In genomic region chr20:37178839-37179670, GRCh38 we compare ENCODE assay signal across 8 cellular contexts. TPM values are rescaled to one million over a fixed set of nuclear protein-coding genes. Genes with fewer than 3 reads are reported as not detected.
DNase-seq lines count a peak whose midpoint lies in the region; ATAC-seq, FAIRE-seq and TF ChIP-seq lines count a peak whose summit lies in the region.

Gene MROH8 (minus strand): TSS chr20:37179548.
Gene RPN2 (plus strand): TSS chr20:37179330. CDS start chr20:37179357, 27 bp downstream.

- peak; percentile 94 for FAIRE-seq in endothelial cell of umbilical vein (lab: Jason Lieb, UNC)

- H3K4me3 ChIP-seq in OCI-LY1 (ENCODE audit: low read depth, low read length, poor library complexity, severe bottlenecking) (peak within 1 kb of the TSS; percentile 89), endothelial cell of umbilical vein (replicated peaks in 1 of 3; ENCODE audit: insufficient read depth in 1 of 3, low read depth in 1 of 3, low read length in 3 of 3) (peak within 1 kb of the TSS; percentile 92 to 97 (median 96))

- H3K27ac ChIP-seq in OCI-LY1 (ENCODE audit: low read depth, low read length, poor library complexity, severe bottlenecking) = peak within 1 kb of the TSS; percentile 60
- H3K27ac ChIP-seq in endothelial cell of umbilical vein (ENCODE audit: insufficient read depth, low read depth, low read length) = peak within 1 kb of the TSS; percentile 94

- CTCF ChIA-PET in endothelial cell of umbilical vein (lab: Charles Lee) = interaction anchor here (0.7 to 1.7 kb wide), 9 partner anchors 10 to 356 kb away, joined by 3 to 18 read pairs (median 4); partner anchors contain the start of gene RBL1

- no peaks in the 10 kb centered on the region for H3K9me1 ChIP-seq in endothelial cell of umbilical vein (replicated peaks; ENCODE audit: control insufficient read depth, extremely low read depth, insufficient read depth, low read length)

- intact Hi-C loops in endothelial cell of umbilical vein (cut with micrococcal nuclease) = loop anchor here (2.0 to 10.0 kb wide), 2 partner anchors 84 to 228 kb away; partner anchors contain the start of genes RBL1 and SAMHD1

- no TSS peak for BruUV-seq in endothelial cell of umbilical vein (replicated peaks; lab: Mats Ljungman, UMichigan)

- peak; percentile 98 for DNase-seq in DMS 273 (lab: John Stamatoyannopoulos, UW; ENCODE audit: unreplicated experiment)
- peak; percentile 93 for DNase-seq in HuH-7 (ENCODE audit: low spot score)
- peak; percentile 90 for DNase-seq in activated T-cell treated with anti-CD3 and anti-CD28 coated beads for 1 hour (ENCODE audit: low read depth)
- DNase-seq in endothelial cell of umbilical vein (ENCODE audit: low read depth, low spot score) = peak; percentile 99
- DNase-seq in midbrain (lab: John Stamatoyannopoulos, UW) = peak; percentile 98
- peak; percentile 93 for DNase-seq in stimulated activated CD8-positive, alpha-beta memory T cell treated with anti-CD3 and anti-CD28 coated beads, Interleukin-15, amount 100 ng/mL, for 48 hours (ENCODE audit: low read depth in 2 of 2)

- H3K79me2 ChIP-seq in OCI-LY1 (ENCODE audit: insufficient read depth, low read length) = peaks cover 44% of the 10 kb centered on the region
- peaks cover 47% of the 10 kb centered on the region for H3K79me2 ChIP-seq in endothelial cell of umbilical vein (ENCODE audit: control insufficient read depth, insufficient read depth, low read length)

- H4K20me1 ChIP-seq in OCI-LY1 (ENCODE audit: insufficient read depth, low read length) (no peaks in the 10 kb centered on the region), endothelial cell of umbilical vein (replicated peaks; ENCODE audit: control insufficient read depth, extremely low read depth, insufficient read depth, low read length) (no peaks in the 10 kb centered on the region)

- H3K27me3 ChIP-seq in OCI-LY1 (ENCODE audit: insufficient read depth, low read length) = no peaks in the 10 kb centered on the region
- no peaks in the 10 kb centered on the region for H3K27me3 ChIP-seq in endothelial cell of umbilical vein (ENCODE audit: control insufficient read depth in 2 of 2, insufficient read depth in 2 of 2, low read length in 2 of 2)

- H3K4me2 ChIP-seq in OCI-LY1 (ENCODE audit: low read length) (peak within 1 kb of the TSS; percentile 100), endothelial cell of umbilical vein (ENCODE audit: insufficient read depth, low read length) (peak within 1 kb of the TSS; percentile 96)

- no peaks in the 10 kb centered on the region for H3K9me2 ChIP-seq in OCI-LY1 (ENCODE audit: low read depth, low read length)

- no peak within 1 kb of the TSS for H2AFZ ChIP-seq in OCI-LY1 (ENCODE audit: low read length)
- H2AFZ ChIP-seq in endothelial cell of umbilical vein (ENCODE audit: low read depth, low read length) = peak within 1 kb of the TSS; percentile 95

- H3K9ac ChIP-seq in OCI-LY1 (ENCODE audit: low read length) (peak within 1 kb of the TSS; percentile 91), endothelial cell of umbilical vein (replicated peaks; ENCODE audit: extremely low read depth, insufficient read depth, low read length) (peak within 1 kb of the TSS; percentile 97)

- POLR2A ChIA-PET in endothelial cell of umbilical vein (lab: Charles Lee) = interaction anchor here (0.6 to 1.4 kb wide), 4 partner anchors 12 to 16 kb away, joined by 3 to 7 read pairs (median 6); no protein-coding TSS in a partner anchor

- peak; percentile 89 for ATAC-seq in GM21526 (IDR thresholded peaks at IDR 0.05; ENCODE audit: low FRiP score, unreplicated experiment)

- dilution Hi-C loops in endothelial cell of umbilical vein (cut with MboI; ENCODE audit: extremely low pct_ligation_motif_present, low sequenced_read_pairs) = no loop called here

- peaks cover 25% of the 10 kb centered on the region for H3K4me1 ChIP-seq in OCI-LY1 (ENCODE audit: insufficient read depth, low read length, severe bottlenecking)
- H3K4me1 ChIP-seq in endothelial cell of umbilical vein (ENCODE audit: control insufficient read depth, extremely low read depth, insufficient read depth, low read length) = peaks cover 15% of the 10 kb centered on the region

- H3K36me3 ChIP-seq in OCI-LY1 (ENCODE audit: insufficient read depth, low read length) = peaks cover 21% of the 10 kb centered on the region
- H3K36me3 ChIP-seq in endothelial cell of umbilical vein (ENCODE audit: control insufficient read depth in 2 of 2, extremely low read depth in 1 of 2, insufficient read depth in 2 of 2, low read length in 2 of 2) = peaks cover 5 to 7% of the 10 kb centered on the region in 2 experiments

- no peaks in the 10 kb centered on the region for H3K9me3 ChIP-seq in OCI-LY1 (ENCODE audit: low read length)
- no peaks in the 10 kb centered on the region for H3K9me3 ChIP-seq in endothelial cell of umbilical vein (replicated peaks; ENCODE audit: control insufficient read depth, insufficient read depth, low read length)

- TF ChIP-seq CTCF in OCI-LY1 (IDR thresholded peaks at IDR 0.05; ENCODE audit: low read length) (no peak), endothelial cell of umbilical vein (IDR thresholded peaks at IDR 0.05; ENCODE audit: extremely low read depth in 1 of 2, insufficient read depth in 1 of 2, low read depth in 1 of 2, low read length in 2 of 2) (no peak)

- TF ChIP-seq POLR2A in endothelial cell of umbilical vein (IDR thresholded peaks at IDR 0.05; ENCODE audit: low read depth, low read length) = peak; percentile 57

- H3F3A ChIP-seq in OCI-LY1 (ENCODE audit: insufficient read depth, low read length) = no peaks in the 10 kb centered on the region

TF ChIP-seq in endothelial cell of umbilical vein, 7 proteins besides CTCF, POLR2A, EP300 and RAD21:
- TF ChIP-seq MAX (IDR thresholded peaks at IDR 0.05; ENCODE audit: insufficient read depth, insufficient read length) (no peak), POLR2AphosphoS5 (IDR thresholded peaks at IDR 0.05; ENCODE audit: insufficient read depth, low read depth, low read length) (peak; percentile 71)

RNA-seq across cellular contexts. Expression of gene MROH8, which starts in this region (rescaled TPM):
- total RNA-seq in endothelial cell of umbilical vein = 1.5 and 2.7 TPM in 2 replicates
- polyA plus RNA-seq in endothelial cell of umbilical vein = 0.73 and 1.3 TPM in 2 replicates
- polyA plus RNA-seq in endothelial cell of umbilical vein (2011; cell fraction: cytosol; rRNA removed) = 1.4 and 2.0 TPM in 2 replicates
- 1.9 and 4.0 TPM in 2 replicates for polyA plus RNA-seq in endothelial cell of umbilical vein (2011; cell fraction: nucleus; rRNA removed)
- 0.75 and 1.2 TPM in 2 replicates for polyA plus RNA-seq in endothelial cell of umbilical vein (2012)
- 0.98 and 4.3 TPM in 2 replicates for polyA minus RNA-seq in endothelial cell of umbilical vein
- polyA minus RNA-seq in endothelial cell of umbilical vein (2011; cell fraction: cytosol; rRNA and poly(A)+ RNA removed) = not detected
- polyA minus RNA-seq in endothelial cell of umbilical vein (2011; cell fraction: nucleus; rRNA and poly(A)+ RNA removed) = 1.6 and 4.9 TPM in 2 replicates

RNA-seq across cellular contexts. Expression of gene RPN2, which starts in this region (rescaled TPM):
- total RNA-seq in endothelial cell of umbilical vein = 243 and 283 TPM in 2 replicates
- polyA plus RNA-seq in endothelial cell of umbilical vein = 530 and 586 TPM in 2 replicates
- 437 and 487 TPM in 2 replicates for polyA plus RNA-seq in endothelial cell of umbilical vein (2011; cell fraction: cytosol; rRNA removed)
- 318 and 371 TPM in 2 replicates for polyA plus RNA-seq in endothelial cell of umbilical vein (2011; cell fraction: nucleus; rRNA removed)
- 287 and 309 TPM in 2 replicates for polyA plus RNA-seq in endothelial cell of umbilical vein (2012)
- polyA minus RNA-seq in endothelial cell of umbilical vein = 442 and 508 TPM in 2 replicates
- 331 TPM for polyA minus RNA-seq in endothelial cell of umbilical vein (2011; cell fraction: cytosol; rRNA and poly(A)+ RNA removed)
- polyA minus RNA-seq in endothelial cell of umbilical vein (2011; cell fraction: nucleus; rRNA and poly(A)+ RNA removed) = 99.2 and 127 TPM in 2 replicates

Comparison
In these comparisons a context has a peak if more than half of its experiments do, and no peak if none do; other contexts are left out.
1. Peak in every context shown above with its lines: DNase-seq, ATAC-seq, H3K4me3 ChIP-seq and H3K27ac ChIP-seq.